8 cellular contexts compared by ENCODE assay signal in genomic region chr7:128954830-128955797, GRCh38. TPM values are rescaled to one million over a fixed set of nuclear protein-coding genes. Genes with fewer than 3 reads are reported as not detected.
DNase-seq lines count a peak whose midpoint lies in the region; ATAC-seq and TF ChIP-seq lines count a peak whose summit lies in the region.

No MANE protein-coding gene starts in this region.

- DNase-seq in NCI-H748 treated with DMSO at 0.1 percent for 48 hours (lab: John Stamatoyannopoulos, UW) (peak; percentile 77), fibroblast of villous mesenchyme (ENCODE audit: low read depth) (peak; percentile 29), HK-2 (ENCODE audit: unreplicated experiment) (no peak), T-helper 2 cell (no peak), RKO (ENCODE audit: low spot score) (no peak)
- no peak for DNase-seq in activated CD4-positive, alpha-beta T cell treated with anti-CD3 and anti-CD28 coated beads, Interleukin-2, amount 50 U/mL, for 4 hours

- H3K4me3 ChIP-seq in GM08714 (ENCODE audit: low read length): peak overlapping the region; percentile 7; the same call in 1 of the 2 replicates
- no peak overlapping the region for H3K4me3 ChIP-seq in fibroblast of villous mesenchyme (ENCODE audit: low read depth, low read length)

- no peak for TF ChIP-seq CTCF in fibroblast of villous mesenchyme (IDR thresholded peaks at IDR 0.05; ENCODE audit: insufficient read depth, low read depth, low read length)

- ATAC-seq in GM21619 (IDR thresholded peaks at IDR 0.05; ENCODE audit: unreplicated experiment): peak; percentile 44

RNA-seq across cellular contexts. Expression of gene IRF5, which starts 17.4 kb away (rescaled TPM):
- under 0.01 TPM in 1 of 2 replicates, not detected in the other for total RNA-seq in fibroblast of villous mesenchyme

RNA-seq across cellular contexts. Expression of gene KCP, which starts 44.6 kb away (rescaled TPM):
- total RNA-seq in fibroblast of villous mesenchyme: under 0.01 TPM in 1 of 2 replicates, not detected in the other

Comparison
In these comparisons a context has a peak if more than half of its experiments do, and no peak if none do; other contexts are left out.
1. DNase-seq: peak in NCI-H748 treated with DMSO at 0.1 percent for 48 hours (single experiment) and fibroblast of villous mesenchyme (single experiment); none in HK-2 (single experiment), activated CD4-positive, alpha-beta T cell treated with anti-CD3 and anti-CD28 coated beads, Interleukin-2, amount 50 U/mL, for 4 hours (0 of 2), T-helper 2 cell (0 of 5) and RKO (single experiment).